ENCODE assay signal across 1 cellular context in the genomic region with DNA sequence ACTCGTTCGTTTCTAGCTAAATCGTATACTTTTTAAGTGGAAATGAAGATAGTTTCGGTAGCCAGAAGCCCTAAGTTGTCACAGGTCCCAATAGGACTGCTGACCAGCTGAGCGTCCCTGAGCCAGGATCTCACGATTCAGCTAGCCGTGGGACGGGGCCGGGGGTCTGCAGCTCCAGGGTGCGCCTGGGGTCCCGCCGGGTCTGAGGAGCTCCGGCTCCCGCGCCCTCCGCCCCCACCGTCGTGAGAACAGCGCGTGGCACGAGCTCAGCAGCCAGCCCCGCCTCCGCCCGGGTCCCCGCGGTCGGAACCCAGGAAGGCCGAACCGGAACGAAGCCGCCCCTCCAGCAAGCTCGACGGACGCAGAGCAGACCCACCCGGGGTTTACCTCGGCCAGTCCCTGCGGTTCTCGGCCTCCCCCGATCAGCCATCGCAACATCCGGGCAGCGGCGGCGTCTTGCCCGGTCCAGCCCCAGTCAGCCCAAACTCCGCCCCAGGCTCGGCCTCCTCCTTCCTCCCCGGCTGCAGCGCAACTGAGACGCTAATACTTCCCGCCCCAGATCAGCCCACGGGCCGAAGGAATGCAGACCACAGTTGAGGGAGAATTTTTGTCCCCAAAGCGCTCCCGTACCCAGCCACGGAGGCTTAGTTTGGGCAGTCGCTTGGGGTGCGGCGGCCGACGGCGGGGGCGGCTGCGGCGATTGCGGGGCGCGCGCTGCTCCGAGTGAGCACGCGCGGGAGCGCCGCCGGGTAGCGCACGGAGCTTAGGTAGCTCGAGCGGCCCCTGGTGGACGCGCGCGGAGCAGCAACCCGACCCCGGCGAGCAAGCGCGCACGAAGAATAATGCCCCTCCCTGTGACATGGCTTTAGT.
TF ChIP-seq lines count a peak whose summit lies in the region.

A gene with protein sequence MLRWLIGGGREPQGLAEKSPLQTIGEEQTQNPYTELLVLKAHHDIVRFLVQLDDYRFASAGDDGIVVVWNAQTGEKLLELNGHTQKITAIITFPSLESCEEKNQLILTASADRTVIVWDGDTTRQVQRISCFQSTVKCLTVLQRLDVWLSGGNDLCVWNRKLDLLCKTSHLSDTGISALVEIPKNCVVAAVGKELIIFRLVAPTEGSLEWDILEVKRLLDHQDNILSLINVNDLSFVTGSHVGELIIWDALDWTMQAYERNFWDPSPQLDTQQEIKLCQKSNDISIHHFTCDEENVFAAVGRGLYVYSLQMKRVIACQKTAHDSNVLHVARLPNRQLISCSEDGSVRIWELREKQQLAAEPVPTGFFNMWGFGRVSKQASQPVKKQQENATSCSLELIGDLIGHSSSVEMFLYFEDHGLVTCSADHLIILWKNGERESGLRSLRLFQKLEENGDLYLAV (minus strand): TSS at position 534 of the 870 bp plus-strand sequence. CDS start 96 bp downstream, at position 438.

TF ChIP-seq in SK-N-SH treated with all-trans-retinoic acid at 6 μM for 48 hours, 23 proteins besides CTCF, POLR2A, EP300 and RAD21 (continued from another document):
- TF ChIP-seq, protein P1, sequence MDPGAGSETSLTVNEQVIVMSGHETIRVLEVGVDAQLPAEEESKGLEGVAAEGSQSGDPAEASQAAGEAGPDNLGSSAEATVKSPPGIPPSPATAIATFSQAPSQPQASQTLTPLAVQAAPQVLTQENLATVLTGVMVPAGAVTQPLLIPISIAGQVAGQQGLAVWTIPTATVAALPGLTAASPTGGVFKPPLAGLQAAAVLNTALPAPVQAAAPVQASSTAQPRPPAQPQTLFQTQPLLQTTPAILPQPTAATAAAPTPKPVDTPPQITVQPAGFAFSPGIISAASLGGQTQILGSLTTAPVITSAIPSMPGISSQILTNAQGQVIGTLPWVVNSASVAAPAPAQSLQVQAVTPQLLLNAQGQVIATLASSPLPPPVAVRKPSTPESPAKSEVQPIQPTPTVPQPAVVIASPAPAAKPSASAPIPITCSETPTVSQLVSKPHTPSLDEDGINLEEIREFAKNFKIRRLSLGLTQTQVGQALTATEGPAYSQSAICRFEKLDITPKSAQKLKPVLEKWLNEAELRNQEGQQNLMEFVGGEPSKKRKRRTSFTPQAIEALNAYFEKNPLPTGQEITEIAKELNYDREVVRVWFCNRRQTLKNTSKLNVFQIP (CRISPR knock-in tag; IDR thresholded peaks at IDR 0.05; ENCODE audit: borderline replicate concordance, low read depth) = no peak
- TF ChIP-seq ZFP30 (CRISPR knock-in tag; IDR thresholded peaks at IDR 0.05) = no peak
- no peak for TF ChIP-seq BACH2 (CRISPR knock-in tag; IDR thresholded peaks at IDR 0.05; ENCODE audit: borderline replicate concordance)
- TF ChIP-seq PPARA (CRISPR knock-in tag; IDR thresholded peaks at IDR 0.05; ENCODE audit: borderline replicate concordance) = no peak
- no peak for TF ChIP-seq ARNTL (CRISPR knock-in tag; IDR thresholded peaks at IDR 0.05; ENCODE audit: borderline replicate concordance, low read depth)
- peak; percentile 12; the same call in 1 of the 2 replicates for TF ChIP-seq ZNF70 (CRISPR knock-in tag; IDR thresholded peaks at IDR 0.05)
TF ChIP-seq in SK-N-SH treated with all-trans-retinoic acid at 6 μM for 48 hours: peak in this region for 4.
